11 cellular contexts compared by ENCODE assay signal in genomic region chr1:236366681-236367080, GRCh38. TPM values are rescaled to one million over a fixed set of nuclear protein-coding genes. Genes with fewer than 3 reads are reported as not detected.
DNase-seq lines count a peak whose midpoint lies in the region; ATAC-seq, FAIRE-seq and TF ChIP-seq lines count a peak whose summit lies in the region.
"Not testable (repeated sequence)": the region's sequence is repeated elsewhere in the genome, so short reads cannot be mapped to it uniquely, and the experiment has no call there.
"Had no signal": no experiment of that assay in that cellular context is flagged by ENCODE, and none has a peak within 500 bp of the region (broad histone marks: within the 10 kb centered on the region; RNA-seq: fewer than 3 reads in every experiment).

No MANE protein-coding gene starts in this region.

- not testable (repeated sequence) for H3K27me3 Mint-ChIP-seq in GM23338 (ENCODE audit: insufficient read depth, low read depth, poor library complexity); endothelial cell (ENCODE audit: unreplicated experiment); mesothelial cell of epicardium (ENCODE audit: low read depth)
- H3K27me3 Mint-ChIP-seq in nephron progenitor cell (ENCODE audit: low read depth, poor library complexity), result peaks cover 14% of the 10 kb centered on the region

- H3K36me3 Mint-ChIP-seq in GM23338 (ENCODE audit: low read depth); endothelial cell (ENCODE audit: low read depth, unreplicated experiment); mesothelial cell of epicardium; nephron progenitor cell (ENCODE audit: low read depth): not testable (repeated sequence)

- H3K36me3 ChIP-seq in GM23338 (ENCODE audit: insufficient read depth); Panc1 (ENCODE audit: control insufficient read depth, insufficient read depth, low read length); K562 (ENCODE audit: control insufficient read depth, insufficient read depth, low read length); right atrium auricular region; thyroid gland: not testable (repeated sequence)

- in situ Hi-C loops in Panc1 (cut with HindIII; ENCODE audit: low pct_unique_long_range_greater_than_20kb, low sequenced_read_pairs); K562 (cut with MboI): not testable (repeated sequence)

- not testable (repeated sequence) for DNase-seq in GM23338 (ENCODE audit: low spot score); Panc1 (ENCODE audit: low read depth, low spot score); K562 (ENCODE audit: extremely low read depth in 1 of 4, low spot score in 3 of 4); endothelial cell (ENCODE audit: low spot score); mesothelial cell of epicardium (ENCODE audit: low spot score in 2 of 2, unreplicated experiment in 2 of 2)
- DNase-seq in right atrium auricular region (ENCODE audit: low spot score) (peak; percentile 43), nephron progenitor cell (peak; percentile 5), thyroid gland (peak; percentile 80 to 87)

- CTCF ChIA-PET in Panc1 (lab: Charles Lee), result interaction anchor here (0.6 kb wide), 1 partner anchor 93 kb away, joined by 9 read pairs; no protein-coding TSS in a partner anchor
- CTCF ChIA-PET in K562 (lab: Yijun Ruan, JAX; ENCODE audit: low intra/inter-chr PET ratio), result not testable (repeated sequence)

- H3K9me3 Mint-ChIP-seq in GM23338; endothelial cell (ENCODE audit: unreplicated experiment); mesothelial cell of epicardium; nephron progenitor cell: not testable (repeated sequence)

- H3K9ac ChIP-seq in K562 (ENCODE audit: insufficient read depth in 1 of 2, low read depth in 2 of 2, low read length in 2 of 2), result not testable (repeated sequence)

- TF ChIP-seq POLR2A in K562 (conservative IDR thresholded peaks at IDR 0.05); thyroid gland (IDR thresholded peaks at IDR 0.05): not testable (repeated sequence)

- 79% methylated on average over 8 of the region's 12 CpGs for WGBS in K562 (ENCODE audit: insufficient coverage, low coverage, missing lambda C conversion rate)
- 45 to 60% methylated on average over 12 of the region's 12 CpGs for WGBS in thyroid gland, 2 donors

- intact Hi-C loops in Panc1 (cut with micrococcal nuclease; ENCODE audit: unreplicated experiment); K562 (cut with micrococcal nuclease); thyroid gland (cut with DNase I): not testable (repeated sequence)

- not testable (repeated sequence) for ATAC-seq in GM23338, Panc1, K562

- not testable (repeated sequence) for TF ChIP-seq CTCF in GM23338 (conservative IDR thresholded peaks at IDR 0.05; ENCODE audit: low read depth in 2 of 2); Panc1 (IDR thresholded peaks at IDR 0.05); K562 (IDR thresholded peaks at IDR 0.05 in 2 of 3, conservative IDR thresholded peaks at IDR 0.05 in 1 of 3; ENCODE audit: insufficient read depth in 2 of 3, low read depth in 1 of 3, low read length in 3 of 3); endothelial cell (IDR thresholded peaks at IDR 0.05; ENCODE audit: unreplicated experiment); right atrium auricular region (IDR thresholded peaks at IDR 0.05); mesothelial cell of epicardium (IDR thresholded peaks at IDR 0.05; ENCODE audit: unreplicated experiment); nephron progenitor cell (IDR thresholded peaks at IDR 0.05); thyroid gland (IDR thresholded peaks at IDR 0.05)

- not testable (repeated sequence) for H3K9me3 ChIP-seq in Panc1 (ENCODE audit: control insufficient read depth, insufficient read depth, low read depth, low read length); K562 (replicated peaks; ENCODE audit: control insufficient read depth, insufficient read depth, low read depth, low read length); right atrium auricular region; thyroid gland

- not testable (repeated sequence) for TF ChIP-seq EP300 in K562 (IDR thresholded peaks at IDR 0.05; ENCODE audit: low read length)

- POLR2A ChIA-PET in Panc1 (lab: Charles Lee), result not testable (repeated sequence)
- POLR2A ChIA-PET in K562 (lab: Yijun Ruan, JAX), result interaction anchor here (0.5 to 0.9 kb wide), 2 partner anchors 12 to 30 kb away, joined by 3 read pairs; no protein-coding TSS in a partner anchor

- H3K9me1 ChIP-seq in K562 (ENCODE audit: control insufficient read depth, insufficient read depth, low read length), result not testable (repeated sequence)

- H3K9me2 ChIP-seq in GM23338 (ENCODE audit: insufficient read depth), result not testable (repeated sequence)

- H3K79me2 ChIP-seq in GM23338 (replicated peaks; ENCODE audit: insufficient read depth); K562 (ENCODE audit: control insufficient read depth, insufficient read depth, low read length): not testable (repeated sequence)

- not testable (repeated sequence) for H3F3A ChIP-seq in GM23338 (replicated peaks; ENCODE audit: low read depth)

- H4K20me1 ChIP-seq in GM23338 (replicated peaks; ENCODE audit: insufficient read depth); K562 (replicated peaks; ENCODE audit: control insufficient read depth, insufficient read depth, low read length): not testable (repeated sequence)

- not testable (repeated sequence) for TF ChIP-seq RAD21 in K562 (CRISPR knock-in tag; conservative IDR thresholded peaks at IDR 0.05 in 1 of 2, IDR thresholded peaks at IDR 0.05 in 1 of 2)

- H3K4me3 ChIP-seq in GM23338; Panc1 (ENCODE audit: low read depth in 2 of 2, low read length in 2 of 2); K562; right atrium auricular region; thyroid gland (replicated peaks in 1 of 3): not testable (repeated sequence)

- peak overlapping the region; percentile 69 for H2AFZ ChIP-seq in GM23338
- H2AFZ ChIP-seq in K562 (ENCODE audit: low read depth, low read length), result peak overlapping the region; percentile 84

- FAIRE-seq in K562 (lab: Jason Lieb, UNC), result not testable (repeated sequence)

- H3K4me1 ChIP-seq in GM23338 (ENCODE audit: insufficient read depth); Panc1 (ENCODE audit: control insufficient read depth, insufficient read depth, low read length); K562 (replicated peaks in 1 of 2; ENCODE audit: control insufficient read depth in 2 of 2, insufficient read depth in 2 of 2, low read length in 2 of 2); right atrium auricular region; thyroid gland: not testable (repeated sequence)

- H3K4me1 Mint-ChIP-seq in GM23338, result peaks cover 11% of the 10 kb centered on the region; the same call in 2 of the 3 replicates
- H3K4me1 Mint-ChIP-seq in endothelial cell (ENCODE audit: unreplicated experiment), result not testable (repeated sequence)
- H3K4me1 Mint-ChIP-seq in mesothelial cell of epicardium, result peaks cover 36% of the 10 kb centered on the region
- peaks cover 20% of the 10 kb centered on the region for H3K4me1 Mint-ChIP-seq in nephron progenitor cell

- H3K27ac ChIP-seq in GM23338 (ENCODE audit: low read depth); right atrium auricular region: not testable (repeated sequence)
- H3K27ac ChIP-seq in Panc1 (ENCODE audit: low read length) (peak overlapping the region; percentile 77), K562 (ENCODE audit: extremely low read depth, low read depth, low read length) (0 out of 3 replicates have a peak overlapping the region, but pooled peaks have one; percentile 0), thyroid gland (peak overlapping the region; percentile 43 to 79 (median 57))

- H3K4me3 Mint-ChIP-seq in GM23338; endothelial cell (ENCODE audit: unreplicated experiment); mesothelial cell of epicardium: not testable (repeated sequence)
- H3K4me3 Mint-ChIP-seq in nephron progenitor cell, result peak overlapping the region; percentile 9

- H3K4me2 ChIP-seq in GM23338; K562 (ENCODE audit: insufficient read depth, low read length): not testable (repeated sequence)

- not testable (repeated sequence) for BruUV-seq in Panc1 (replicated peaks; lab: Mats Ljungman, UMichigan); K562 (replicated peaks; lab: Mats Ljungman, UMichigan)

- H3K27me3 ChIP-seq in GM23338 (ENCODE audit: insufficient read depth); Panc1 (ENCODE audit: control insufficient read depth, insufficient read depth, low read length); K562 (ENCODE audit: control insufficient read depth in 2 of 2, insufficient read depth in 2 of 2, low read length in 2 of 2); right atrium auricular region; thyroid gland: not testable (repeated sequence)

- not testable (repeated sequence) for H3K27ac Mint-ChIP-seq in GM23338
- peak overlapping the region; percentile 6 for H3K27ac Mint-ChIP-seq in endothelial cell (ENCODE audit: unreplicated experiment)
- peak overlapping the region; percentile 74 for H3K27ac Mint-ChIP-seq in mesothelial cell of epicardium
- peak overlapping the region; percentile 88 for H3K27ac Mint-ChIP-seq in nephron progenitor cell

RNA-seq across cellular contexts. Expression of gene EDARADD, which starts 27.4 kb away (rescaled TPM):
- 3.1 and 4.4 TPM in 2 replicates for total RNA-seq in GM23338 (2014; rRNA removed; shearing (Covaris generic))
- 3.2 and 3.7 TPM in 2 replicates for polyA plus RNA-seq in GM23338 (2016; fragmentation: Nextera tagmentation; extraction: Ambion mirVana)
- total RNA-seq in Panc1 (2021; ENCODE audit: unreplicated experiment), result 35.4 TPM
- polyA plus RNA-seq in Panc1 (2012; ENCODE audit: insufficient read length), result 30.5 TPM
- total RNA-seq in K562 (2011; cell fraction: chromatin; rRNA removed; ENCODE audit: low replicate concordance), result 1.1 and 4.5 TPM in 2 replicates
- 1.5 and 4.3 TPM in 2 replicates for total RNA-seq in K562 (2011; cell fraction: nucleolus; rRNA removed)
- total RNA-seq in K562 (2011; cell fraction: nucleoplasm; rRNA removed), result 3.6 and 4.0 TPM in 2 replicates
- total RNA-seq in K562 (2014; rRNA removed), result 20.6 and 23.1 TPM in 2 replicates
- 20.4 and 21.6 TPM in 2 replicates for total RNA-seq in K562 (2014; rRNA removed; fragmentation: Illumina TruSeq; extraction: Trizol)
- total RNA-seq in K562 (2015; rRNA removed; fragmentation: Illumina TruSeq; extraction: Trizol), result 29.3 and 32.2 TPM in 2 replicates
- total RNA-seq in K562 (2021), result 21.1 and 22.5 TPM in 2 replicates
- polyA plus RNA-seq in K562 (2011; rRNA removed), result 0.46 and 0.49 TPM in 2 replicates
- polyA plus RNA-seq in K562 (2011; cell fraction: cytosol; rRNA removed), result 0.25 and 0.43 TPM in 2 replicates
- 0.14 and 0.31 TPM in 2 replicates for polyA plus RNA-seq in K562 (2011; cell fraction: nucleus; rRNA removed)
- polyA plus RNA-seq in K562 (2012), result 20.5 and 30.0 TPM in 2 replicates
- 31.1 and 32.4 TPM in 2 replicates for polyA plus RNA-seq in K562 (2014; fragmentation: Illumina TruSeq; extraction: Trizol)
- polyA plus RNA-seq in K562 (2014; fragmentation: Nextera tagmentation; extraction: Ambion mirVana), result 1 to 10 TPM; 5.2 to 8.5 TPM
- polyA plus RNA-seq in K562 (2014; rRNA removed), result 17.8 and 21.5 TPM in 2 replicates
- 0.56 and 0.72 TPM in 2 replicates for polyA minus RNA-seq in K562 (2011; rRNA and poly(A)+ RNA removed)
- polyA minus RNA-seq in K562 (2011; cell fraction: cytosol; rRNA and poly(A)+ RNA removed), result 0.64 TPM in 1 of 2 replicates, not detected in the other
- polyA minus RNA-seq in K562 (2011; cell fraction: nucleus; rRNA and poly(A)+ RNA removed), result 0.40 and 1.3 TPM in 2 replicates
- total RNA-seq in endothelial cell (ENCODE audit: unreplicated experiment), result 9.4 TPM
- under 1 TPM in 1 of 2 donors, not detected in 1; 0.63 TPM for total RNA-seq in right atrium auricular region
- 16.6 to 18.1 TPM (median 17.0 TPM) in 3 replicates for total RNA-seq in mesothelial cell of epicardium
- 10 to 100 TPM in 1 of 4 donors, 1 to 10 TPM in 3; 8.4 to 11.8 (median 8.8) TPM for total RNA-seq in thyroid gland
- total RNA-seq: A172, B cell had no signal
- polyA plus RNA-seq: BJ had no signal
